ENCODE assay signal across 8 cellular contexts in the genomic region with DNA sequence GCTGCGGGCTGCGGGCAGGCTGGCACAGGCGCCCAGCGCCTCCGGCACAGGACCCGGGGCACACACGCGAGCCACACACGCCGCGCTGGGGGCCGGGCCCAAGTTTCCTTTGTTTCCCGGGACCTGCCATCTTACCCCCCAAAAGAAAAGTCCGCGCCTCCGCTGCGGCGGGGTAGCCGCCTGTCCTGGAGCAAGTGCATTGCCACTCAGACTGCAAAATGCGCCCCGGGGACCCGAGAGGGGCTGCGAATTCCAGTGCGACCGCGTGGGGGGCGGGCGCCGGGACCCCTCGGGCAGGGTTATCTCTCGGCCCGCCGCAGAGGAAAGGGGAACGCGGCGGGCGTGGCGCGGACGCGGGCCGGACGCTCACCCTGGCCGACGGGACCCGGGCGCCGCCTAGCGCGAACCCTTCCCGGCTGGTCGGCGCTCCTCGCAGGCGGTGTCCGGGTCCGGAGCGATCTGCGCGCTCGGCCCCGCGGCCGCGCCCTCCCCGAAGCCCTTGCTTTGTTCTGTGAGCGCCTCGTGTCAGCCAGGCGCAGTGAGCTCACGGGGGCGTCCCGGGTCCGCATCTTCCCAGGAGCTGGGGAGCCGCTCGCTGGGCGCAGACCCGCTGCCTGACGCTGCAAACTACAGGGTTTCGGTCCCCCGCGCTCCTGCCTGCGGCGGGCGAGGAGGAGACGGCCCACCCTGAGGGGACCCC. TPM values are rescaled to one million over a fixed set of nuclear protein-coding genes. Genes with fewer than 3 reads are reported as not detected.
DNase-seq lines count a peak whose midpoint lies in the region; ATAC-seq, FAIRE-seq and TF ChIP-seq lines count a peak whose summit lies in the region.

No MANE protein-coding gene starts in this region.

- TF ChIP-seq CTCF in astrocyte (IDR thresholded peaks at IDR 0.05; ENCODE audit: insufficient read depth, low read depth, low read length) = no peak

- H3K27ac Mint-ChIP-seq in astrocyte (ENCODE audit: unreplicated experiment) = no peak overlapping the region

- H3K27me3 Mint-ChIP-seq in astrocyte (ENCODE audit: low read depth, unreplicated experiment) = peaks cover 24% of the 10 kb centered on the region

- FAIRE-seq in astrocyte (lab: Jason Lieb, UNC) (no peak), H54 (lab: Jason Lieb, UNC) (no peak)

- no peaks in the 10 kb centered on the region for H3K4me1 ChIP-seq in astrocyte (ENCODE audit: insufficient read depth, low read length)

- peaks cover 4% of the 10 kb centered on the region for H3K79me2 ChIP-seq in astrocyte (ENCODE audit: insufficient read depth, low read length)

- H3K4me3 ChIP-seq in astrocyte (ENCODE audit: insufficient read depth, low read depth, low read length) = peak overlapping the region; percentile 55

- no peaks in the 10 kb centered on the region for H3K9me3 Mint-ChIP-seq in astrocyte (ENCODE audit: unreplicated experiment)

- H3K27me3 ChIP-seq in astrocyte (ENCODE audit: insufficient read depth, low read length) = peaks cover 38% of the 10 kb centered on the region

- H3K4me1 Mint-ChIP-seq in astrocyte (ENCODE audit: low read depth, unreplicated experiment) = no peaks in the 10 kb centered on the region

- no peaks in the 10 kb centered on the region for H3K9me3 ChIP-seq in astrocyte (ENCODE audit: insufficient read depth, low read depth, low read length)

- H3K36me3 Mint-ChIP-seq in astrocyte (ENCODE audit: low read depth, unreplicated experiment) = no peaks in the 10 kb centered on the region

- no peak for TF ChIP-seq POLR2A in H54 (IDR thresholded peaks at IDR 0.05; ENCODE audit: low read depth, low read length)

- H3K27ac ChIP-seq in astrocyte (ENCODE audit: low read depth, low read length) = no peak overlapping the region

- H3K4me2 ChIP-seq in astrocyte (ENCODE audit: low read length) = peak overlapping the region; percentile 86

- peak overlapping the region; percentile 59 for H3K9ac ChIP-seq in astrocyte (ENCODE audit: low read length)

- H2AFZ ChIP-seq in astrocyte (ENCODE audit: low read depth, low read length) = peak overlapping the region; percentile 58

- peak; percentile 21 for DNase-seq in activated T-cell treated with anti-CD3 and anti-CD28 coated beads, Interleukin-2, amount 50 U/mL, for 1 hour
- DNase-seq in activated T-cell treated with anti-CD3 and anti-CD28 coated beads for 4 hours = no peak
- peak; percentile 26 for DNase-seq in NCI-H460 (ENCODE audit: extremely low read depth, low read depth)
- peak; percentile 20 for DNase-seq in astrocyte (ENCODE audit: low read depth)
- DNase-seq in islet precursor cell = peak; percentile 90
- peak; percentile 4 for DNase-seq in stimulated activated CD8-positive, alpha-beta memory T cell treated with anti-CD3 and anti-CD28 coated beads, Interleukin-12 subunit alpha, Interleukin-12 subunit beta, amount 100 ng/mL, for 4 hours (ENCODE audit: low read depth)
- DNase-seq in H54 (ENCODE audit: insufficient read length, low spot score) = no peak

- peaks cover 7% of the 10 kb centered on the region for H4K20me1 ChIP-seq in astrocyte (ENCODE audit: insufficient read depth, low read length)

- peak; percentile 56 for ATAC-seq in HG02870 (IDR thresholded peaks at IDR 0.05; ENCODE audit: unreplicated experiment)

- peak overlapping the region; percentile 67 for H3K4me3 Mint-ChIP-seq in astrocyte (ENCODE audit: unreplicated experiment)

- no peaks in the 10 kb centered on the region for H3K36me3 ChIP-seq in astrocyte (ENCODE audit: insufficient read depth, low read length)

RNA-seq across cellular contexts. Expression of gene CD24, which starts 0.6 kb away (rescaled TPM):
- total RNA-seq in NCI-H460 (2014; rRNA removed; shearing (Covaris generic)) = 303 and 305 TPM in 2 replicates
- 102 and 125 TPM in 2 replicates for polyA plus RNA-seq in NCI-H460 (2014; cell fraction: nucleus; rRNA removed)
- total RNA-seq in astrocyte = 51.1 and 95.1 TPM in 2 replicates

RNA-seq across cellular contexts. Expression of gene MTRES1, which starts 52.9 kb away (rescaled TPM):
- total RNA-seq in NCI-H460 (2014; rRNA removed; shearing (Covaris generic)) = 14.5 and 15.2 TPM in 2 replicates
- 6.1 and 6.4 TPM in 2 replicates for polyA plus RNA-seq in NCI-H460 (2014; cell fraction: nucleus; rRNA removed)
- 16.3 and 16.5 TPM in 2 replicates for total RNA-seq in astrocyte

Comparison
In these comparisons a context has a peak if more than half of its experiments do, and no peak if none do; other contexts are left out.
1. DNase-seq: peak in activated T-cell treated with anti-CD3 and anti-CD28 coated beads, Interleukin-2, amount 50 U/mL, for 1 hour (single experiment), NCI-H460 (single experiment), astrocyte (single experiment), islet precursor cell (single experiment) and stimulated activated CD8-positive, alpha-beta memory T cell treated with anti-CD3 and anti-CD28 coated beads, Interleukin-12 subunit alpha, Interleukin-12 subunit beta, amount 100 ng/mL, for 4 hours (single experiment); none in activated T-cell treated with anti-CD3 and anti-CD28 coated beads for 4 hours (single experiment) and H54 (single experiment).